ENCODE assay signal across 31 cellular contexts in genomic region chr2:1863386-1863785, GRCh38.
"Had no signal": no experiment of that assay in that cellular context is flagged by ENCODE, and none has a peak within 500 bp of the region (broad histone marks: within the 10 kb centered on the region; RNA-seq: fewer than 3 reads in every experiment).

No MANE protein-coding gene starts in this region.

- H3K4me1 Mint-ChIP-seq: activated CD4-positive, alpha-beta memory T cell treated with anti-CD3 and anti-CD28 coated beads, Interleukin-2, amount 10 ng/mL, durations not matched to agents 7 days and 5 days; activated CD4-positive, alpha-beta T cell treated with anti-CD3 and anti-CD28 coated beads, Interleukin-2, amount 10 ng/mL, durations not matched to agents 24 days and 14 days; activated naive CD4-positive, alpha-beta T cell treated with anti-CD3 and anti-CD28 coated beads, Interleukin-2, amount 10 ng/mL, durations not matched to agents 7 days and 5 days; activated naive CD4-positive, alpha-beta T cell treated with anti-CD3 and anti-CD28 coated beads, Interleukin-2, amount 50 U/mL, for 24 hours; activated naive CD8-positive, alpha-beta T cell treated with anti-CD3 and anti-CD28 coated beads, Interleukin-2, amount 10 ng/mL, durations not matched to agents 7 days and 5 days had no signal

- H3K4me1 ChIP-seq: ascending aorta had no signal

- ATAC-seq: activated naive CD8-positive, alpha-beta T cell treated with anti-CD3 and anti-CD28 coated beads, Interleukin-2, amount 50 U/mL, for 24 hours had no signal

- H3K9me3 Mint-ChIP-seq: activated B cell treated with CpG ODN at 0.5 μM for 24 hours; activated CD4-positive, alpha-beta memory T cell treated with anti-CD3 and anti-CD28 coated beads, Interleukin-2, amount 10 ng/mL, durations not matched to agents 7 days and 5 days; activated CD4-positive, alpha-beta T cell treated with anti-CD3 and anti-CD28 coated beads, Interleukin-2, amount 10 ng/mL, durations not matched to agents 24 days and 14 days; activated naive CD4-positive, alpha-beta T cell treated with anti-CD3 and anti-CD28 coated beads, Interleukin-2, amount 10 ng/mL, durations not matched to agents 7 days and 5 days; activated naive CD4-positive, alpha-beta T cell treated with anti-CD3 and anti-CD28 coated beads, Interleukin-2, amount 50 U/mL, for 24 hours; activated naive CD8-positive, alpha-beta T cell treated with anti-CD3 and anti-CD28 coated beads, Interleukin-2, amount 10 ng/mL, durations not matched to agents 7 days and 5 days; activated naive CD8-positive, alpha-beta T cell treated with anti-CD3 and anti-CD28 coated beads, Interleukin-2, amount 50 U/mL, for 24 hours; activated T-helper 2 cell treated with anti-CD3 and anti-CD28 coated beads, Interferon-gamma antibody, Interleukin-2, Interleukin-4, amounts not matched to agents 10 μg/mL and 5 μg/mL and 100 μg/mL, durations not matched to agents 14 hours and 24 hours and 36 hours; T-helper 1 cell treated with Interleukin-12 subunit alpha and Interleukin-12 subunit beta and Interleukin-4 antibody, amounts not matched to agents 30 μg/mL and 1 μg/mL, for 36 hours; T-helper 2 cell treated with Interferon-gamma antibody and Interleukin-4, amounts not matched to agents 5 μg/mL and 100 μg/mL, for 36 hours had no signal

- H3K27me3 Mint-ChIP-seq: activated CD4-positive, alpha-beta memory T cell treated with anti-CD3 and anti-CD28 coated beads, Interleukin-2, amount 10 ng/mL, durations not matched to agents 7 days and 5 days had no signal

- DNase-seq: activated B cell treated with CpG ODN at 0.5 μM for 24 hours; activated CD4-positive, alpha-beta memory T cell treated with anti-CD3 and anti-CD28 coated beads, Interleukin-2, amount 10 ng/mL, durations not matched to agents 7 days and 5 days; activated CD4-positive, alpha-beta T cell treated with anti-CD3 and anti-CD28 coated beads for 4 hours; activated CD4-positive, alpha-beta T cell treated with anti-CD3 and anti-CD28 coated beads, Interleukin-2, amount 10 ng/mL, durations not matched to agents 24 days and 14 days; activated CD4-positive, alpha-beta T cell treated with anti-CD3 and anti-CD28 coated beads, Interleukin-2, amount 50 U/mL, for 48 hours; activated CD4-positive, CD25-positive, alpha-beta regulatory T cell treated with anti-CD3 and anti-CD28 coated beads, Interleukin-2, amount 50 U/mL, for 72 hours; activated CD8-positive, alpha-beta memory T cell treated with anti-CD3 and anti-CD28 coated beads, Interleukin-2, amount 50 U/mL, for 4 hours; activated effector memory CD4-positive, alpha-beta T cell treated with Interleukin-2 at 50 U/mL for 16 hours; activated gamma-delta T cell; activated naive CD4-positive, alpha-beta T cell treated with anti-CD3 and anti-CD28 coated beads, Interleukin-2, amount 10 ng/mL, durations not matched to agents 7 days and 5 days; activated naive CD4-positive, alpha-beta T cell treated with Interleukin-2 at 50 U/mL for 16 hours; activated naive CD8-positive, alpha-beta T cell treated with anti-CD3 and anti-CD28 coated beads, Interleukin-2, amount 10 ng/mL, durations not matched to agents 7 days and 5 days; activated naive CD8-positive, alpha-beta T cell treated with anti-CD3 and anti-CD28 coated beads, Interleukin-2, amount 50 U/mL, for 24 hours; activated T-cell treated with anti-CD3 and anti-CD28 coated beads for 4 hours; activated T-cell treated with anti-CD3 and anti-CD28 coated beads, Interleukin-2, amount 50 U/mL, for 1 hour; activated T-cell treated with anti-CD3 and anti-CD28 coated beads, Interleukin-2, amount 50 U/mL, for 48 hours; amygdala; anterior cingulate cortex; central memory CD4-positive, alpha-beta T cell; T-helper 1 cell; T-helper 2 cell; T-helper 9 cell had no signal

- H3K4me3 ChIP-seq: ascending aorta, cardiac muscle cell had no signal

- H3K27me3 ChIP-seq: ascending aorta had no signal

- H3K27ac Mint-ChIP-seq: activated B cell treated with CpG ODN at 0.5 μM for 24 hours; activated CD4-positive, alpha-beta memory T cell treated with anti-CD3 and anti-CD28 coated beads, Interleukin-2, amount 10 ng/mL, durations not matched to agents 7 days and 5 days; activated CD4-positive, alpha-beta T cell treated with anti-CD3 and anti-CD28 coated beads, Interleukin-2, amount 10 ng/mL, durations not matched to agents 24 days and 14 days; activated naive CD4-positive, alpha-beta T cell treated with anti-CD3 and anti-CD28 coated beads, Interleukin-2, amount 10 ng/mL, durations not matched to agents 7 days and 5 days; activated naive CD4-positive, alpha-beta T cell treated with anti-CD3 and anti-CD28 coated beads, Interleukin-2, amount 50 U/mL, for 24 hours; activated naive CD8-positive, alpha-beta T cell; activated naive CD8-positive, alpha-beta T cell treated with anti-CD3 and anti-CD28 coated beads, Interleukin-2, amount 10 ng/mL, durations not matched to agents 7 days and 5 days; activated naive CD8-positive, alpha-beta T cell treated with anti-CD3 and anti-CD28 coated beads, Interleukin-2, amount 50 U/mL, for 24 hours; activated T-helper 2 cell treated with anti-CD3 and anti-CD28 coated beads, Interferon-gamma antibody, Interleukin-2, Interleukin-4, amounts not matched to agents 10 μg/mL and 5 μg/mL and 100 μg/mL, durations not matched to agents 14 hours and 24 hours and 36 hours; T-helper 1 cell treated with Interleukin-12 subunit alpha and Interleukin-12 subunit beta and Interleukin-4 antibody, amounts not matched to agents 30 μg/mL and 1 μg/mL, for 36 hours; T-helper 2 cell treated with Interferon-gamma antibody and Interleukin-4, amounts not matched to agents 5 μg/mL and 100 μg/mL, for 36 hours had no signal

- H3K36me3 ChIP-seq: ascending aorta, cardiac muscle cell had no signal

- H3K36me3 Mint-ChIP-seq: activated naive CD4-positive, alpha-beta T cell treated with anti-CD3 and anti-CD28 coated beads, Interleukin-2, amount 10 ng/mL, durations not matched to agents 7 days and 5 days; activated naive CD4-positive, alpha-beta T cell treated with anti-CD3 and anti-CD28 coated beads, Interleukin-2, amount 50 U/mL, for 24 hours; activated naive CD8-positive, alpha-beta T cell; activated naive CD8-positive, alpha-beta T cell treated with anti-CD3 and anti-CD28 coated beads, Interleukin-2, amount 10 ng/mL, durations not matched to agents 7 days and 5 days; brain had no signal

- H3K27ac ChIP-seq: ascending aorta, cardiac muscle cell, VCaP had no signal

- H3K4me3 Mint-ChIP-seq: activated B cell treated with CpG ODN at 0.5 μM for 24 hours; activated CD4-positive, alpha-beta memory T cell treated with anti-CD3 and anti-CD28 coated beads, Interleukin-2, amount 10 ng/mL, durations not matched to agents 7 days and 5 days; activated CD4-positive, alpha-beta T cell treated with anti-CD3 and anti-CD28 coated beads, Interleukin-2, amount 10 ng/mL, durations not matched to agents 24 days and 14 days; activated naive CD4-positive, alpha-beta T cell treated with anti-CD3 and anti-CD28 coated beads, Interleukin-2, amount 10 ng/mL, durations not matched to agents 7 days and 5 days; activated naive CD4-positive, alpha-beta T cell treated with anti-CD3 and anti-CD28 coated beads, Interleukin-2, amount 50 U/mL, for 24 hours; activated naive CD8-positive, alpha-beta T cell; activated naive CD8-positive, alpha-beta T cell treated with anti-CD3 and anti-CD28 coated beads, Interleukin-2, amount 10 ng/mL, durations not matched to agents 7 days and 5 days; activated naive CD8-positive, alpha-beta T cell treated with anti-CD3 and anti-CD28 coated beads, Interleukin-2, amount 50 U/mL, for 24 hours; brain; T-helper 1 cell treated with Interleukin-12 subunit alpha and Interleukin-12 subunit beta and Interleukin-4 antibody, amounts not matched to agents 30 μg/mL and 1 μg/mL, for 36 hours; T-helper 2 cell treated with Interferon-gamma antibody and Interleukin-4, amounts not matched to agents 5 μg/mL and 100 μg/mL, for 36 hours had no signal

- H3K9me3 ChIP-seq: ascending aorta had no signal
